Comparison of ENCODE assay signal across 27 cellular contexts in the genomic region with DNA sequence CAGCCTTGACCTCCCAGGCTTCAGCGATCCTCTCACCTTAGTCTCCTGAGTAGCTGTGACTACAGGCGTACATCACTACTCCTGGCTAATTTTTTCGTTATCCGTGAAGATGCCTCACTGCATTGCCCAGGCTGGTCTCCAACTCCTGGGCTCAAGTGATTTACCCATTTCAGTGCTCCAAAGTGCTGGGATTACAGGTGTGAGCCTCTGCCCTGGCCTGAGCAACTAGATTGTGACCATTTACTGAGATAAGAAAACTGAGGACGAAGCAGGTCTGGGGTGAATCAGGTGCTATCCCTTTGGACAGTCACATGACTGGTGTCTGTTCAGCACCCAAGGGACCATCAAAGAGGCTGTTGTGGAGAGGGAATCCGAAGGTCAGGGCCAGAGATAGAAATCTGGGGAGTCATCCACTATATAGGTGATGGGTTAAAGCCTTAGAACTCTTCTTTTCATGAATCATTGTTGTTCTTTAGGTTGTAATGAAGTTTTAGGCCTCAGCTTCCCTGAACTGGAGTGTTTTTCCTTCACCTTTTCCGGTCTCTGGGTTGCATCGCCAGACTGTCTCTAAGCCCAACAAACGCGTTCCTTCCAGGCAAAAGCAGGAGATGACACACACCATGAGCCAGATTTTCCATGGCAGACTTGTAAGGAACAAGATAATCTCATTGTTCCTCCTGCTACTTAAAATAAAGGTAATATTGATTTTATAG.
DNase-seq lines count a peak whose midpoint lies in the region; ATAC-seq, FAIRE-seq and TF ChIP-seq lines count a peak whose summit lies in the region.
"Had no signal": no experiment of that assay in that cellular context is flagged by ENCODE, and none has a peak within 500 bp of the region (broad histone marks: within the 10 kb centered on the region; RNA-seq: fewer than 3 reads in every experiment).

No MANE protein-coding gene starts in this region.

- no TSS peak for BruUV-seq in Panc1 (replicated peaks; lab: Mats Ljungman, UMichigan)

- CTCF ChIA-PET in Panc1 (lab: Charles Lee): no interaction called here
- CTCF ChIA-PET in SK-N-SH (lab: Yijun Ruan, JAX): interaction anchor here (1.9 kb wide), 1 partner anchor 23 kb away, joined by 4 read pairs; no protein-coding TSS in a partner anchor

- TF ChIP-seq RAD21 in SK-N-SH (IDR thresholded peaks at IDR 0.05; ENCODE audit: low read length): no peak

- POLR2A ChIA-PET in Panc1 (lab: Charles Lee): no interaction called here
- POLR2A ChIA-PET in SK-N-SH (lab: Yijun Ruan, JAX): no interaction called here

- FAIRE-seq in GM19239 (lab: Jason Lieb, UNC): no peak
- FAIRE-seq: bronchial epithelial cell, GM12891 had no signal

- H3K27me3 Mint-ChIP-seq in glutamatergic neuron (ENCODE audit: unreplicated experiment): no peaks in the 10 kb centered on the region
- H3K27me3 Mint-ChIP-seq: activated B cell treated with CpG ODN at 0.5 μM for 24 hours; activated naive CD8-positive, alpha-beta T cell treated with anti-CD3 and anti-CD28 coated beads, Interleukin-2, amount 10 ng/mL, durations not matched to agents 7 days and 5 days; dendritic cell treated with granulocyte-macrophage colony-stimulating factor and Interleukin-4, amounts not matched to agents 40 ng/mL and 50 ng/mL, for 4 days had no signal

- DNase-seq in GM23248 (peak; percentile 80), Panc1 (ENCODE audit: low read depth, low spot score) (no peak), dermis blood vessel endothelial cell (peak; percentile 82), mucosa of descending colon (no peak), glutamatergic neuron (no peak), GM19239 (ENCODE audit: insufficient read length, low spot score) (no peak), SK-N-SH (no peak)
- DNase-seq: activated B cell treated with CpG ODN at 0.5 μM for 24 hours; activated CD4-positive, alpha-beta T cell treated with anti-CD3 and anti-CD28 coated beads, Interleukin-2, amount 50 U/mL, for 4 hours; activated CD8-positive, alpha-beta memory T cell treated with anti-CD3 and anti-CD28 coated beads, Interleukin-2, amount 50 U/mL, for 48 hours; activated naive CD8-positive, alpha-beta T cell treated with anti-CD3 and anti-CD28 coated beads, Interleukin-2, amount 10 ng/mL, durations not matched to agents 7 days and 5 days; CD8-positive, alpha-beta T cell; DND-41; hippocampal formation; NCI-H146; NCI-H524 treated with DMSO at 0.1 percent for 48 hours; spleen; stimulated activated CD4-positive, alpha-beta T cell treated with anti-CD3 and anti-CD28 coated beads, Interleukin-4, amount 100 ng/mL, for 1 hour; stimulated activated naive CD4-positive, alpha-beta T cell treated with Interleukin-2 at 50 U/mL for 16 hours; T-helper 9 cell had no signal

- peak overlapping the region; percentile 55 for H3K27ac ChIP-seq in GM23248
- H3K27ac ChIP-seq in Panc1 (ENCODE audit: low read length): peak overlapping the region; percentile 89
- H3K27ac ChIP-seq in SK-N-SH (ENCODE audit: low read depth in 2 of 2, low read length in 1 of 2): no peak overlapping the region; a peak in 1 of 4 replicates
- H3K27ac ChIP-seq: spleen, thoracic aorta had no signal

- TF ChIP-seq EP300 in SK-N-SH (IDR thresholded peaks at IDR 0.05; ENCODE audit: borderline replicate concordance in 1 of 2, low read depth in 1 of 2, low read length in 1 of 2): no peak

- peaks cover 56% of the 10 kb centered on the region for H3K4me1 ChIP-seq in GM23248 (ENCODE audit: insufficient read depth)
- peaks cover 46% of the 10 kb centered on the region for H3K4me1 ChIP-seq in Panc1 (ENCODE audit: control insufficient read depth, insufficient read depth, low read length)
- H3K4me1 ChIP-seq in mucosa of descending colon (ENCODE audit: low read depth): peaks cover 17% of the 10 kb centered on the region
- H3K4me1 ChIP-seq in SK-N-SH (ENCODE audit: control insufficient read depth in 1 of 2, insufficient read depth in 2 of 2, low read depth in 1 of 2, low read length in 1 of 2): peaks cover 8 to 30% of the 10 kb centered on the region in 2 experiments

- ATAC-seq in Panc1: no peak
- ATAC-seq in mucosa of descending colon: peak; percentile 57
- ATAC-seq in HG02840 (IDR thresholded peaks at IDR 0.05; ENCODE audit: low FRiP score, unreplicated experiment): no peak
- ATAC-seq: CD8-positive, alpha-beta T cell had no signal

- TF ChIP-seq CTCF in Panc1 (IDR thresholded peaks at IDR 0.05) (no peak), mucosa of descending colon (IDR thresholded peaks at IDR 0.05) (no peak), glutamatergic neuron (IDR thresholded peaks at IDR 0.05; ENCODE audit: partially characterized antibody, unreplicated experiment) (no peak), SK-N-SH (IDR thresholded peaks at IDR 0.05) (no peak)

- 73 to 77% methylated on average over 10 of the region's 10 CpGs for WGBS in GM23248 (ENCODE audit: low coverage in 1 of 2, low lambda C conversion rate in 2 of 2, missing lambda C conversion rate in 2 of 2), 2 experiments
- 79% methylated on average over 10 of the region's 10 CpGs for WGBS in SK-N-SH (ENCODE audit: low lambda C conversion rate)

- intact Hi-C loops in Panc1 (cut with micrococcal nuclease; ENCODE audit: unreplicated experiment) (no loop called here), mucosa of descending colon (cut with DNase I, micrococcal nuclease) (no loop called here)

- H3K36me3 Mint-ChIP-seq in glutamatergic neuron (ENCODE audit: unreplicated experiment): no peaks in the 10 kb centered on the region
- H3K36me3 Mint-ChIP-seq: CD8-positive, alpha-beta T cell had no signal

- no peak overlapping the region for H3K4me3 ChIP-seq in GM23248
- no peak overlapping the region for H3K4me3 ChIP-seq in Panc1 (ENCODE audit: low read depth in 2 of 2, low read length in 2 of 2)
- no peak overlapping the region for H3K4me3 ChIP-seq in mucosa of descending colon
- H3K4me3 ChIP-seq in SK-N-SH (ENCODE audit: low read depth in 2 of 2, low read length in 1 of 2): no peak overlapping the region
- H3K4me3 ChIP-seq: lung, spleen, thoracic aorta had no signal

- peaks cover 89% of the 10 kb centered on the region for H3K79me2 ChIP-seq in GM23248 (ENCODE audit: insufficient read depth)
- H3K79me2 ChIP-seq in SK-N-SH (ENCODE audit: insufficient read depth): peaks cover 27% of the 10 kb centered on the region

- no peak overlapping the region for H3K4me3 Mint-ChIP-seq in glutamatergic neuron (ENCODE audit: unreplicated experiment)
- H3K4me3 Mint-ChIP-seq: activated B cell treated with CpG ODN at 0.5 μM for 24 hours; activated naive CD8-positive, alpha-beta T cell treated with anti-CD3 and anti-CD28 coated beads, Interleukin-2, amount 10 ng/mL, durations not matched to agents 7 days and 5 days; CD8-positive, alpha-beta T cell; dendritic cell treated with granulocyte-macrophage colony-stimulating factor and Interleukin-4, amounts not matched to agents 40 ng/mL and 50 ng/mL, for 4 days had no signal

- no peaks in the 10 kb centered on the region; the same call in 1 of the 2 replicates for H4K20me1 ChIP-seq in GM23248 (ENCODE audit: insufficient read depth)
- H4K20me1 ChIP-seq in SK-N-SH (ENCODE audit: insufficient read depth): peaks cover 21% of the 10 kb centered on the region

- H3K9me2 ChIP-seq in GM23248 (ENCODE audit: insufficient read depth) (no peaks in the 10 kb centered on the region), SK-N-SH (no peaks in the 10 kb centered on the region)

- no peak overlapping the region for H3K9ac ChIP-seq in GM23248
- H3K9ac ChIP-seq in SK-N-SH: no peak overlapping the region

- in situ Hi-C loops in GM23248 (cut with MboI) (loop anchor here (10.0 kb wide), 1 partner anchor 1168 kb away; a partner anchor contains a TSS), Panc1 (cut with HindIII; ENCODE audit: low pct_unique_long_range_greater_than_20kb, low sequenced_read_pairs) (no loop called here)

- H3K4me2 ChIP-seq in GM23248 (ENCODE audit: unreplicated experiment) (no peak overlapping the region), SK-N-SH (no peak overlapping the region)

- H2AFZ ChIP-seq in GM23248 (no peak overlapping the region), SK-N-SH (ENCODE audit: low read depth) (no peak overlapping the region)

- H3K9me3 ChIP-seq in GM23248 (ENCODE audit: low read depth) (no peaks in the 10 kb centered on the region), Panc1 (ENCODE audit: control insufficient read depth, insufficient read depth, low read depth, low read length) (no peaks in the 10 kb centered on the region), mucosa of descending colon (no peaks in the 10 kb centered on the region), SK-N-SH (no peaks in the 10 kb centered on the region)
- H3K9me3 ChIP-seq: spleen, thoracic aorta had no signal

- H3K36me3 ChIP-seq in GM23248 (ENCODE audit: low read depth): no peaks in the 10 kb centered on the region
- no peaks in the 10 kb centered on the region for H3K36me3 ChIP-seq in Panc1 (ENCODE audit: control insufficient read depth, insufficient read depth, low read length)
- H3K36me3 ChIP-seq in mucosa of descending colon (ENCODE audit: low read depth): no peaks in the 10 kb centered on the region
- H3K36me3 ChIP-seq in SK-N-SH (replicated peaks in 1 of 2; ENCODE audit: control insufficient read depth in 1 of 2, insufficient read depth in 2 of 2, low read length in 1 of 2): no peaks in the 10 kb centered on the region
- H3K36me3 ChIP-seq: spleen, thoracic aorta had no signal

- no peaks in the 10 kb centered on the region for H3K9me3 Mint-ChIP-seq in glutamatergic neuron (ENCODE audit: unreplicated experiment)
- H3K9me3 Mint-ChIP-seq: activated B cell treated with CpG ODN at 0.5 μM for 24 hours; activated naive CD8-positive, alpha-beta T cell treated with anti-CD3 and anti-CD28 coated beads, Interleukin-2, amount 10 ng/mL, durations not matched to agents 7 days and 5 days; activated T-helper 2 cell treated with anti-CD3 and anti-CD28 coated beads, Interferon-gamma antibody, Interleukin-2, Interleukin-4, amounts not matched to agents 10 μg/mL and 5 μg/mL and 100 μg/mL, durations not matched to agents 14 hours and 24 hours and 36 hours; CD8-positive, alpha-beta T cell; dendritic cell treated with granulocyte-macrophage colony-stimulating factor and Interleukin-4, amounts not matched to agents 40 ng/mL and 50 ng/mL, for 4 days had no signal

- H3F3A ChIP-seq in GM23248 (ENCODE audit: insufficient read depth) (peaks cover 39% of the 10 kb centered on the region), SK-N-SH (replicated peaks; ENCODE audit: insufficient read depth) (peaks cover 11% of the 10 kb centered on the region)

- H3K27me3 ChIP-seq in GM23248 (replicated peaks; ENCODE audit: insufficient read depth): no peaks in the 10 kb centered on the region
- no peaks in the 10 kb centered on the region for H3K27me3 ChIP-seq in Panc1 (ENCODE audit: control insufficient read depth, insufficient read depth, low read length)
- no peaks in the 10 kb centered on the region for H3K27me3 ChIP-seq in SK-N-SH (ENCODE audit: insufficient read depth)
- H3K27me3 ChIP-seq: spleen had no signal

- peaks cover 9% of the 10 kb centered on the region for H3K4me1 Mint-ChIP-seq in glutamatergic neuron (ENCODE audit: low read depth, unreplicated experiment)

- H3K27ac Mint-ChIP-seq in glutamatergic neuron (ENCODE audit: unreplicated experiment): no peak overlapping the region
- H3K27ac Mint-ChIP-seq: activated B cell treated with CpG ODN at 0.5 μM for 24 hours; activated naive CD8-positive, alpha-beta T cell treated with anti-CD3 and anti-CD28 coated beads, Interleukin-2, amount 10 ng/mL, durations not matched to agents 7 days and 5 days; activated T-helper 2 cell treated with anti-CD3 and anti-CD28 coated beads, Interferon-gamma antibody, Interleukin-2, Interleukin-4, amounts not matched to agents 10 μg/mL and 5 μg/mL and 100 μg/mL, durations not matched to agents 14 hours and 24 hours and 36 hours; CD8-positive, alpha-beta T cell; dendritic cell treated with granulocyte-macrophage colony-stimulating factor and Interleukin-4, amounts not matched to agents 40 ng/mL and 50 ng/mL, for 4 days had no signal

Comparison
In these comparisons a context has a peak if more than half of its experiments do, and no peak if none do; other contexts are left out.
1. DNase-seq: peak in GM23248 (single experiment) and dermis blood vessel endothelial cell (single experiment); none in Panc1 (single experiment), mucosa of descending colon (0 of 3), glutamatergic neuron (single experiment), GM19239 (single experiment) and SK-N-SH (single experiment).
2. H3K27ac ChIP-seq: peak in GM23248 (single experiment) and Panc1 (single experiment); none in SK-N-SH (0 of 2).